Comparison of ENCODE assay signal across 37 cellular contexts in genomic region chr3:102906837-102907236, GRCh38.
DNase-seq lines count a peak whose midpoint lies in the region; ATAC-seq, FAIRE-seq and TF ChIP-seq lines count a peak whose summit lies in the region.
"Had no signal": no experiment of that assay in that cellular context is flagged by ENCODE, and none has a peak within 500 bp of the region (broad histone marks: within the 10 kb centered on the region; RNA-seq: fewer than 3 reads in every experiment).

No MANE protein-coding gene starts in this region.

- no peaks in the 10 kb centered on the region for H3K9me3 ChIP-seq in SK-N-SH
- H3K9me3 ChIP-seq in astrocyte (ENCODE audit: insufficient read depth, low read depth, low read length): no peaks in the 10 kb centered on the region
- H3K9me3 ChIP-seq: A549; BE2C; BLaER1; BLaER1 treated with 17β-estradiol and CSF1 and Interleukin-3, amounts not matched to agents 10 nM and 100 nM; Caco-2 had no signal

- TF ChIP-seq EP300 in SK-N-SH (IDR thresholded peaks at IDR 0.05; ENCODE audit: borderline replicate concordance in 1 of 2, low read depth in 1 of 2, low read length in 1 of 2): peak in 1 of 2 experiments; percentile 38; a peak in 1 of 4 replicates

- H4K20me1 ChIP-seq in SK-N-SH (ENCODE audit: insufficient read depth) (no peaks in the 10 kb centered on the region), astrocyte (ENCODE audit: insufficient read depth, low read length) (no peaks in the 10 kb centered on the region)
- H4K20me1 ChIP-seq: BLaER1; BLaER1 treated with 17β-estradiol and CSF1 and Interleukin-3, amounts not matched to agents 10 nM and 100 nM had no signal

- no peak for TF ChIP-seq RAD21 in SK-N-SH (IDR thresholded peaks at IDR 0.05; ENCODE audit: low read length)

- WGBS in SK-N-SH (ENCODE audit: low lambda C conversion rate): 12% methylated on average over 1 of the region's 1 CpG

- DNase-seq in SK-N-SH (no peak), astrocyte (ENCODE audit: low read depth) (peak; percentile 7), astrocyte of the hippocampus (ENCODE audit: low read depth, low spot score) (peak; percentile 23), iPS-NIHi7 (ENCODE audit: extremely low spot score) (no peak), NCI-H1105 treated with DMSO at 0.1 percent for 48 hours (lab: John Stamatoyannopoulos, UW) (no peak), activated T-cell treated with anti-CD3 and anti-CD28 coated beads for 4 hours (no peak), CD1c-positive myeloid dendritic cell (ENCODE audit: extremely low spot score) (no peak)
- DNase-seq: 8988T; ACHN; AML-193; BE2C; C1 segment of cervical spinal cord; Caco-2; Calu3; CD4-positive, alpha-beta memory T cell; CD4-positive, alpha-beta T cell; CD4-positive, CD25-positive, alpha-beta regulatory T cell; CD8-positive, alpha-beta memory T cell; CD8-positive, alpha-beta T cell; COR-L47; DMS 273 treated with DMSO at 0.1 percent for 48 hours; DMS153; DMS53; DMS79; DMS79 treated with DMSO at 0.1 percent for 48 hours; DND-41; EL had no signal

- H3K27ac ChIP-seq in SK-N-SH (ENCODE audit: low read depth in 2 of 2, low read length in 1 of 2): peak overlapping the region in 1 of 2 experiments; percentile 64; a peak in 2 of 4 replicates
- H3K27ac ChIP-seq in astrocyte (ENCODE audit: low read depth, low read length): no peak overlapping the region
- H3K27ac ChIP-seq: 22Rv1; A549; BLaER1; BLaER1 treated with 17β-estradiol and CSF1 and Interleukin-3, amounts not matched to agents 10 nM and 100 nM; C4-2B had no signal

- H3K27me3 Mint-ChIP-seq in astrocyte (ENCODE audit: low read depth, unreplicated experiment): no peaks in the 10 kb centered on the region
- H3K27me3 Mint-ChIP-seq: B cell; CD4-positive, alpha-beta memory T cell; CD4-positive, alpha-beta T cell; CD4-positive, CD25-positive, alpha-beta regulatory T cell; CD8-positive, alpha-beta memory T cell had no signal

- H3K4me2 ChIP-seq in SK-N-SH (no peak overlapping the region), astrocyte (ENCODE audit: low read length) (no peak overlapping the region)
- H3K4me2 ChIP-seq: A549; BLaER1; BLaER1 treated with 17β-estradiol and CSF1 and Interleukin-3, amounts not matched to agents 10 nM and 100 nM had no signal

- TF ChIP-seq CTCF in SK-N-SH (IDR thresholded peaks at IDR 0.05) (no peak), astrocyte (IDR thresholded peaks at IDR 0.05; ENCODE audit: insufficient read depth, low read depth, low read length) (no peak)

- no peaks in the 10 kb centered on the region for H3K9me3 Mint-ChIP-seq in astrocyte (ENCODE audit: unreplicated experiment)
- H3K9me3 Mint-ChIP-seq: CD8-positive, alpha-beta T cell had no signal

- H3K4me1 ChIP-seq in SK-N-SH (ENCODE audit: control insufficient read depth in 1 of 2, insufficient read depth in 2 of 2, low read depth in 1 of 2, low read length in 1 of 2) (peaks cover 0 to 2% of the 10 kb centered on the region in 2 experiments; a peak in 1 of 4 replicates), astrocyte (ENCODE audit: insufficient read depth, low read length) (no peaks in the 10 kb centered on the region)
- H3K4me1 ChIP-seq: A549; BLaER1; BLaER1 treated with 17β-estradiol and CSF1 and Interleukin-3, amounts not matched to agents 10 nM and 100 nM; Caco-2 had no signal

- H3K4me3 ChIP-seq in SK-N-SH (ENCODE audit: low read depth in 2 of 2, low read length in 1 of 2): no peak overlapping the region
- no peak overlapping the region for H3K4me3 ChIP-seq in astrocyte (ENCODE audit: insufficient read depth, low read depth, low read length)
- H3K4me3 ChIP-seq: A549; BLaER1; BLaER1 treated with 17β-estradiol and CSF1 and Interleukin-3, amounts not matched to agents 10 nM and 100 nM had no signal

- H3K79me2 ChIP-seq in SK-N-SH (ENCODE audit: insufficient read depth): no peaks in the 10 kb centered on the region
- no peaks in the 10 kb centered on the region for H3K79me2 ChIP-seq in astrocyte (ENCODE audit: insufficient read depth, low read length)

- H3F3A ChIP-seq in SK-N-SH (replicated peaks; ENCODE audit: insufficient read depth): no peaks in the 10 kb centered on the region

- H3K4me1 Mint-ChIP-seq in astrocyte (ENCODE audit: low read depth, unreplicated experiment): no peaks in the 10 kb centered on the region
- H3K4me1 Mint-ChIP-seq: B cell; CD14-positive monocyte; CD4-positive, alpha-beta memory T cell; CD4-positive, CD25-positive, alpha-beta regulatory T cell; CD8-positive, alpha-beta memory T cell had no signal

- no peaks in the 10 kb centered on the region for H3K36me3 ChIP-seq in SK-N-SH (replicated peaks in 1 of 2; ENCODE audit: control insufficient read depth in 1 of 2, insufficient read depth in 2 of 2, low read length in 1 of 2)
- no peaks in the 10 kb centered on the region for H3K36me3 ChIP-seq in astrocyte (ENCODE audit: insufficient read depth, low read length)
- H3K36me3 ChIP-seq: BE2C; BLaER1; BLaER1 treated with 17β-estradiol and CSF1 and Interleukin-3, amounts not matched to agents 10 nM and 100 nM had no signal

- POLR2A ChIA-PET in SK-N-SH (lab: Yijun Ruan, JAX): no interaction called here

- no peak overlapping the region for H3K27ac Mint-ChIP-seq in astrocyte (ENCODE audit: unreplicated experiment)
- H3K27ac Mint-ChIP-seq: B cell; CD14-positive monocyte; CD4-positive, alpha-beta memory T cell; CD4-positive, alpha-beta T cell; CD4-positive, CD25-positive, alpha-beta regulatory T cell; CD8-positive, alpha-beta memory T cell; CD8-positive, alpha-beta T cell had no signal

- H3K27me3 ChIP-seq in SK-N-SH (ENCODE audit: insufficient read depth) (no peaks in the 10 kb centered on the region), astrocyte (ENCODE audit: insufficient read depth, low read length) (no peaks in the 10 kb centered on the region)
- H3K27me3 ChIP-seq: BE2C; BLaER1; BLaER1 treated with 17β-estradiol and CSF1 and Interleukin-3, amounts not matched to agents 10 nM and 100 nM had no signal

- ATAC-seq in SK-N-SH treated with all-trans-retinoic acid at 6 μM for 48 hours: peak; percentile 31; the same call in 2 of the 3 replicates
- ATAC-seq: A549; CD8-positive, alpha-beta T cell had no signal

- H3K4me3 Mint-ChIP-seq in astrocyte (ENCODE audit: unreplicated experiment): no peak overlapping the region
- H3K4me3 Mint-ChIP-seq: B cell; CD14-positive monocyte; CD4-positive, alpha-beta memory T cell; CD4-positive, alpha-beta T cell; CD4-positive, CD25-positive, alpha-beta regulatory T cell; CD8-positive, alpha-beta memory T cell; CD8-positive, alpha-beta T cell had no signal

- H3K36me3 Mint-ChIP-seq in astrocyte (ENCODE audit: low read depth, unreplicated experiment): no peaks in the 10 kb centered on the region
- H3K36me3 Mint-ChIP-seq: CD14-positive monocyte; CD4-positive, alpha-beta memory T cell; CD4-positive, CD25-positive, alpha-beta regulatory T cell; CD8-positive, alpha-beta memory T cell; CD8-positive, alpha-beta T cell had no signal

- H3K9ac ChIP-seq in SK-N-SH (no peak overlapping the region), astrocyte (ENCODE audit: low read length) (no peak overlapping the region)
- H3K9ac ChIP-seq: BLaER1; BLaER1 treated with 17β-estradiol and CSF1 and Interleukin-3, amounts not matched to agents 10 nM and 100 nM had no signal

- no peak for FAIRE-seq in astrocyte (lab: Jason Lieb, UNC)
- FAIRE-seq: A204.1, A549, D721Med had no signal

- CTCF ChIA-PET in SK-N-SH (lab: Yijun Ruan, JAX): no interaction called here

- no peaks in the 10 kb centered on the region for H3K9me2 ChIP-seq in SK-N-SH

- no peak overlapping the region for H2AFZ ChIP-seq in SK-N-SH (ENCODE audit: low read depth)
- no peak overlapping the region for H2AFZ ChIP-seq in astrocyte (ENCODE audit: low read depth, low read length)

TF ChIP-seq in SK-N-SH, 30 proteins besides CTCF, POLR2A, EP300 and RAD21:
- TF ChIP-seq RCOR1 (IDR thresholded peaks at IDR 0.05; ENCODE audit: low read length) (peak; percentile 65; the same call in 1 of the 2 replicates), TCF12 (IDR thresholded peaks at IDR 0.05) (no peak), GABPA (IDR thresholded peaks at IDR 0.05; ENCODE audit: low read depth) (no peak)
TF ChIP-seq in SK-N-SH: peak in this region for 1.

TF ChIP-seq in SK-N-SH treated with all-trans-retinoic acid at 6 μM for 48 hours, 23 proteins besides CTCF, POLR2A, EP300 and RAD21 (continues in another document):
- no peak for TF ChIP-seq ZNF70 (CRISPR knock-in tag; IDR thresholded peaks at IDR 0.05)
- TF ChIP-seq ESRRG (CRISPR knock-in tag; IDR thresholded peaks at IDR 0.05): no peak
- TF ChIP-seq OSR1 (CRISPR knock-in tag; IDR thresholded peaks at IDR 0.05): no peak
- TF ChIP-seq ZFP3 (CRISPR knock-in tag; IDR thresholded peaks at IDR 0.05): no peak
- no peak for TF ChIP-seq RARB (CRISPR knock-in tag; IDR thresholded peaks at IDR 0.05)
- no peak for TF ChIP-seq TOX (CRISPR knock-in tag; IDR thresholded peaks at IDR 0.05; ENCODE audit: borderline replicate concordance)
- no peak for TF ChIP-seq ZNF8 (CRISPR knock-in tag; IDR thresholded peaks at IDR 0.05)
- no peak for TF ChIP-seq GLIS3 (CRISPR knock-in tag; IDR thresholded peaks at IDR 0.05)
- no peak for TF ChIP-seq ZFP30 (CRISPR knock-in tag; IDR thresholded peaks at IDR 0.05)
- TF ChIP-seq ZNF565 (CRISPR knock-in tag; conservative IDR thresholded peaks at IDR 0.05; ENCODE audit: low read depth): no peak
- 0 out of 2 replicates have a peak, but pooled peaks have one; percentile 15 for TF ChIP-seq SNAI2 (CRISPR knock-in tag; IDR thresholded peaks at IDR 0.05)
- TF ChIP-seq, protein P1, sequence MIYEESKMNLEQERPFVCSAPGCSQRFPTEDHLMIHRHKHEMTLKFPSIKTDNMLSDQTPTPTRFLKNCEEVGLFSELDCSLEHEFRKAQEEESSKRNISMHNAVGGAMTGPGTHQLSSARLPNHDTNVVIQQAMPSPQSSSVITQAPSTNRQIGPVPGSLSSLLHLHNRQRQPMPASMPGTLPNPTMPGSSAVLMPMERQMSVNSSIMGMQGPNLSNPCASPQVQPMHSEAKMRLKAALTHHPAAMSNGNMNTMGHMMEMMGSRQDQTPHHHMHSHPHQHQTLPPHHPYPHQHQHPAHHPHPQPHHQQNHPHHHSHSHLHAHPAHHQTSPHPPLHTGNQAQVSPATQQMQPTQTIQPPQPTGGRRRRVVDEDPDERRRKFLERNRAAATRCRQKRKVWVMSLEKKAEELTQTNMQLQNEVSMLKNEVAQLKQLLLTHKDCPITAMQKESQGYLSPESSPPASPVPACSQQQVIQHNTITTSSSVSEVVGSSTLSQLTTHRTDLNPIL (CRISPR knock-in tag; IDR thresholded peaks at IDR 0.05; ENCODE audit: low read depth): no peak
- TF ChIP-seq ARNTL (CRISPR knock-in tag; IDR thresholded peaks at IDR 0.05; ENCODE audit: borderline replicate concordance, low read depth): no peak

Comparison
In these comparisons a context has a peak if more than half of its experiments do, and no peak if none do; other contexts are left out.
1. DNase-seq: peak in astrocyte (single experiment) and astrocyte of the hippocampus (single experiment); none in SK-N-SH (single experiment), iPS-NIHi7 (single experiment), NCI-H1105 treated with DMSO at 0.1 percent for 48 hours (single experiment), activated T-cell treated with anti-CD3 and anti-CD28 coated beads for 4 hours (single experiment) and CD1c-positive myeloid dendritic cell (single experiment).